ENCODE assay signal across 12 cellular contexts in genomic region chr9:114737118-114737517, GRCh38. TPM values are rescaled to one million over a fixed set of nuclear protein-coding genes. Genes with fewer than 3 reads are reported as not detected.
DNase-seq lines count a peak whose midpoint lies in the region; ATAC-seq and TF ChIP-seq lines count a peak whose summit lies in the region.
"Had no signal": no experiment of that assay in that cellular context is flagged by ENCODE, and none has a peak within 500 bp of the region (broad histone marks: within the 10 kb centered on the region; RNA-seq: fewer than 3 reads in every experiment).

No MANE protein-coding gene starts in this region.

- H3K9me3 Mint-ChIP-seq in activated T-cell treated with anti-CD3 and anti-CD28 coated beads, Interleukin-2, amount 50 U/mL, for 72 hours, result no peaks in the 10 kb centered on the region
- H3K9me3 Mint-ChIP-seq: nephron progenitor cell had no signal

- H3K4me1 ChIP-seq in trophoblast cell (ENCODE audit: control insufficient read depth in 1 of 2, insufficient read depth in 2 of 2, low read length in 2 of 2), result no peaks in the 10 kb centered on the region
- H3K4me1 ChIP-seq in esophagus muscularis mucosa, result peaks cover 0 to 14% (median 9%) of the 10 kb centered on the region in 4 donors

- H2AK5ac ChIP-seq in trophoblast cell (ENCODE audit: low read length), result no peak overlapping the region

- no peak for TF ChIP-seq EP300 in esophagus muscularis mucosa (IDR thresholded peaks at IDR 0.05)

- peaks cover 78% of the 10 kb centered on the region for H3K4me1 Mint-ChIP-seq in activated T-cell treated with anti-CD3 and anti-CD28 coated beads, Interleukin-2, amount 50 U/mL, for 72 hours (ENCODE audit: low read depth)
- H3K4me1 Mint-ChIP-seq: nephron progenitor cell had no signal

- H3K18ac ChIP-seq in trophoblast cell (ENCODE audit: low read length), result no peak overlapping the region

- peak overlapping the region; percentile 89 for H2BK12ac ChIP-seq in trophoblast cell (ENCODE audit: low read length)

- H4K12ac ChIP-seq in trophoblast cell (ENCODE audit: low read depth, low read length), result no peak overlapping the region

- no peak overlapping the region for H3K27ac ChIP-seq in trophoblast cell (ENCODE audit: low read depth, low read length)
- H3K27ac ChIP-seq in esophagus muscularis mucosa (replicated peaks in 1 of 4), result no peak overlapping the region

- H4K8ac ChIP-seq in trophoblast cell (ENCODE audit: low read depth, low read length), result no peak overlapping the region

- ATAC-seq in activated T-cell treated with anti-CD3 and anti-CD28 coated beads, Interleukin-2, amount 50 U/mL, for 72 hours (replicated peaks in 1 of 2), result peak; percentile 56 to 63

- no peak overlapping the region for H2BK120ac ChIP-seq in trophoblast cell (ENCODE audit: insufficient read depth, low read length, poor library complexity)

- H3K23ac ChIP-seq in trophoblast cell (ENCODE audit: low read length), result no peak overlapping the region

- no peaks in the 10 kb centered on the region for H3K36me3 ChIP-seq in trophoblast cell (ENCODE audit: control insufficient read depth in 1 of 2, insufficient read depth in 2 of 2, low read length in 2 of 2)
- H3K36me3 ChIP-seq in esophagus muscularis mucosa, result no peaks in the 10 kb centered on the region

- intact Hi-C loops in esophagus muscularis mucosa (cut with DNase I), result no loop called here

- H3K79me2 ChIP-seq in trophoblast cell (ENCODE audit: control insufficient read depth, insufficient read depth, low read length, poor library complexity), result no peaks in the 10 kb centered on the region

- H3K4me3 ChIP-seq in trophoblast cell (ENCODE audit: low read depth, low read length) (no peak overlapping the region), esophagus muscularis mucosa (no peak overlapping the region)

- H3K27ac Mint-ChIP-seq in activated T-cell treated with anti-CD3 and anti-CD28 coated beads, Interleukin-2, amount 50 U/mL, for 72 hours, result peak overlapping the region; percentile 96
- H3K27ac Mint-ChIP-seq: nephron progenitor cell had no signal

- no peak overlapping the region for H2AFZ ChIP-seq in trophoblast cell (ENCODE audit: insufficient read depth, low read length, poor library complexity)

- no peak for TF ChIP-seq CTCF in esophagus muscularis mucosa (IDR thresholded peaks at IDR 0.05)

- H3K9me3 ChIP-seq in trophoblast cell (ENCODE audit: insufficient read depth, low read depth, low read length), result no peaks in the 10 kb centered on the region
- no peaks in the 10 kb centered on the region for H3K9me3 ChIP-seq in esophagus muscularis mucosa

- peaks cover 8% of the 10 kb centered on the region for H3K79me1 ChIP-seq in trophoblast cell (ENCODE audit: low read length)

- peak; percentile 68 for DNase-seq in activated effector memory CD4-positive, alpha-beta T cell treated with anti-CD3 and anti-CD28 coated beads, Interleukin-2, amount 50 U/mL, for 16 hours
- no peak for DNase-seq in activated effector memory CD4-positive, alpha-beta T cell treated with Interleukin-2 at 50 U/mL for 16 hours
- DNase-seq in NCI-H69 (lab: John Stamatoyannopoulos, UW) (peak; percentile 30), trophoblast cell (no peak), NCI-H748 (lab: John Stamatoyannopoulos, UW; ENCODE audit: unreplicated experiment) (no peak), esophagus muscularis mucosa (ENCODE audit: extremely low spot score) (no peak), GOT3 (lab: John Stamatoyannopoulos, UW) (no peak)
- DNase-seq in activated T-cell treated with anti-CD3 and anti-CD28 coated beads, Interleukin-2, amount 50 U/mL, for 72 hours, result peak; percentile 42 to 43
- DNase-seq: MV-4-11, nephron progenitor cell had no signal

- no CpG with 5 or more reads among the region's 3 CpGs for WGBS in trophoblast cell (ENCODE audit: extremely low coverage, insufficient coverage, insufficient read length)
- WGBS in esophagus muscularis mucosa, result 90% methylated on average over 3 of the region's 3 CpGs

- peaks cover 2 to 4% of the 10 kb centered on the region in 2 donors for H3K36me3 Mint-ChIP-seq in activated T-cell treated with anti-CD3 and anti-CD28 coated beads, Interleukin-2, amount 50 U/mL, for 72 hours (ENCODE audit: insufficient read depth in 2 of 2)

- H3K9ac ChIP-seq in trophoblast cell (ENCODE audit: low read length), result no peak overlapping the region

- no peak for TF ChIP-seq POLR2A in esophagus muscularis mucosa (IDR thresholded peaks at IDR 0.05; ENCODE audit: low read depth)

- H3K4me3 Mint-ChIP-seq in activated T-cell treated with anti-CD3 and anti-CD28 coated beads, Interleukin-2, amount 50 U/mL, for 72 hours, result peak overlapping the region; percentile 43 to 65
- H3K4me3 Mint-ChIP-seq: nephron progenitor cell had no signal

- peak overlapping the region; percentile 44 for H2BK5ac ChIP-seq in trophoblast cell (ENCODE audit: low read depth, low read length, poor library complexity)

- H3K4ac ChIP-seq in trophoblast cell (ENCODE audit: low read depth, low read length), result no peak overlapping the region

- H3K14ac ChIP-seq in trophoblast cell (ENCODE audit: low read length), result peak overlapping the region; percentile 45

- H3K27me3 ChIP-seq in trophoblast cell (ENCODE audit: insufficient read depth, low read length) (no peaks in the 10 kb centered on the region), esophagus muscularis mucosa (no peaks in the 10 kb centered on the region)

- no peak overlapping the region for H4K91ac ChIP-seq in trophoblast cell (ENCODE audit: low read depth, low read length)

- H3K27me3 Mint-ChIP-seq in activated T-cell treated with anti-CD3 and anti-CD28 coated beads, Interleukin-2, amount 50 U/mL, for 72 hours (ENCODE audit: low read depth), result no peaks in the 10 kb centered on the region

- no peak overlapping the region for H3K4me2 ChIP-seq in trophoblast cell (ENCODE audit: low read length)

RNA-seq across cellular contexts. Expression of gene TEX48, which starts 55.1 kb away (rescaled TPM):
- total RNA-seq in activated T-cell treated with anti-CD3 and anti-CD28 coated beads, Interleukin-2, amount 50 U/mL, for 72 hours, result 1 to 10 TPM; 1.4 to 1.7 TPM
- not detected in 2 replicates for polyA plus RNA-seq in trophoblast cell (2013)
- total RNA-seq in esophagus muscularis mucosa, result not detected
- total RNA-seq: cerebellum, lung microvascular endothelial cell had no signal

Comparison
In these comparisons a context has a peak if more than half of its experiments do, and no peak if none do; other contexts are left out.
1. DNase-seq: peak in activated effector memory CD4-positive, alpha-beta T cell treated with anti-CD3 and anti-CD28 coated beads, Interleukin-2, amount 50 U/mL, for 16 hours (single experiment), NCI-H69 (single experiment) and activated T-cell treated with anti-CD3 and anti-CD28 coated beads, Interleukin-2, amount 50 U/mL, for 72 hours (2 of 2); none in activated effector memory CD4-positive, alpha-beta T cell treated with Interleukin-2 at 50 U/mL for 16 hours (single experiment), trophoblast cell (0 of 2), NCI-H748 (single experiment), esophagus muscularis mucosa (single experiment) and GOT3 (single experiment).